8 cellular contexts compared by ENCODE assay signal in genomic region chr17:45405250-45406086, GRCh38. TPM values are rescaled to one million over a fixed set of nuclear protein-coding genes. Genes with fewer than 3 reads are reported as not detected.
DNase-seq lines count a peak whose midpoint lies in the region; ATAC-seq and TF ChIP-seq lines count a peak whose summit lies in the region.

No MANE protein-coding gene starts in this region.

- peak; percentile 58 for DNase-seq in Daoy (ENCODE audit: low read depth)
- peak; percentile 94 for DNase-seq in NCI-H2171 (lab: John Stamatoyannopoulos, UW)
- DNase-seq in omental fat pad (ENCODE audit: low spot score) = no peak
- no peak for DNase-seq in NCI-H345 treated with DMSO at 0.1 percent for 48 hours (lab: John Stamatoyannopoulos, UW; ENCODE audit: unreplicated experiment)
- no peak for DNase-seq in tibial nerve (ENCODE audit: low spot score in 2 of 2)

- WGBS in gastroesophageal sphincter (ENCODE audit: low coverage in 1 of 2), 2 donors = 40% methylated on average over 10 of the region's 48 CpGs; no CpG with 5 or more reads in 1 of the 2 donors
- 33 to 41% methylated on average over 10 to 45 of the region's 48 CpGs for WGBS in tibial nerve, 2 donors

- ATAC-seq in gastroesophageal sphincter = peak; percentile 34
- ATAC-seq in omental fat pad (ENCODE audit: low FRiP score) = peak; percentile 59
- ATAC-seq in GM21423 (IDR thresholded peaks at IDR 0.05; ENCODE audit: unreplicated experiment) = no peak
- no peak for ATAC-seq in GM19023 (IDR thresholded peaks at IDR 0.05; ENCODE audit: unreplicated experiment)

- H3K27ac ChIP-seq in gastroesophageal sphincter (no peak overlapping the region), tibial nerve (peak overlapping the region in 1 of 4 donors; percentile 74)

- H3K27me3 ChIP-seq in gastroesophageal sphincter (peaks cover 15% of the 10 kb centered on the region), tibial nerve (peaks cover 0 to 5% of the 10 kb centered on the region in 2 donors)

- H3K36me3 ChIP-seq in gastroesophageal sphincter (peaks cover 0 to 50% of the 10 kb centered on the region in 2 donors), tibial nerve (peaks cover 0 to 28% (median 11%) of the 10 kb centered on the region in 3 donors)

- TF ChIP-seq EP300 in gastroesophageal sphincter (IDR thresholded peaks at IDR 0.05) = no peak
- no peak for TF ChIP-seq EP300 in tibial nerve (IDR thresholded peaks at IDR 0.05)

- H3K4me1 ChIP-seq in gastroesophageal sphincter = peaks cover 0 to 12% (median 8%) of the 10 kb centered on the region in 3 donors
- peaks cover 0 to 30% (median 6%) of the 10 kb centered on the region in 4 donors for H3K4me1 ChIP-seq in tibial nerve

- H3K4me3 ChIP-seq in gastroesophageal sphincter (peak overlapping the region in 1 of 2 donors; percentile 41), tibial nerve (peak overlapping the region in 1 of 4 donors; percentile 9)

- no peak for TF ChIP-seq POLR2A in gastroesophageal sphincter (IDR thresholded peaks at IDR 0.05)
- TF ChIP-seq POLR2A in tibial nerve (IDR thresholded peaks at IDR 0.05) = no peak

- H3K9me3 ChIP-seq in gastroesophageal sphincter (no peaks in the 10 kb centered on the region), tibial nerve (no peaks in the 10 kb centered on the region)

- TF ChIP-seq CTCF in gastroesophageal sphincter (IDR thresholded peaks at IDR 0.05) (no peak), omental fat pad (IDR thresholded peaks at IDR 0.05) (no peak), tibial nerve (IDR thresholded peaks at IDR 0.05) (no peak)

RNA-seq across cellular contexts. Expression of gene ARHGAP27, which starts 27.2 kb away (rescaled TPM):
- 2.8 and 3.3 TPM in 2 replicates for total RNA-seq in Daoy (2014; rRNA removed; shearing (Covaris generic))
- 10 to 100 TPM; 11.6 to 18.1 (median 12.8) TPM for total RNA-seq in gastroesophageal sphincter
- 10 to 100 TPM; 13.4 to 52.5 (median 23.7) TPM for total RNA-seq in omental fat pad
- 10 to 100 TPM; 18.4 to 36.3 (median 22.5) TPM for total RNA-seq in tibial nerve

Comparison
In these comparisons a context has a peak if more than half of its experiments do, and no peak if none do; other contexts are left out.
1. DNase-seq: peak in Daoy (single experiment) and NCI-H2171 (single experiment); none in omental fat pad (single experiment), NCI-H345 treated with DMSO at 0.1 percent for 48 hours (single experiment) and tibial nerve (0 of 2).
2. ATAC-seq: peak in gastroesophageal sphincter (single experiment) and omental fat pad (single experiment); none in GM21423 (single experiment) and GM19023 (single experiment).